ENCODE assay signal across 28 cellular contexts in genomic region chr20:24499472-24499871, GRCh38. TPM values are rescaled to one million over a fixed set of nuclear protein-coding genes. Genes with fewer than 3 reads are reported as not detected.
"Had no signal": no experiment of that assay in that cellular context is flagged by ENCODE, and none has a peak within 500 bp of the region (broad histone marks: within the 10 kb centered on the region; RNA-seq: fewer than 3 reads in every experiment).

No MANE protein-coding gene starts in this region.

- H3K4me3 ChIP-seq: esophagus squamous epithelium, gastroesophageal sphincter, heart right ventricle, hepatocyte had no signal

- ATAC-seq: activated CD4-positive, alpha-beta T cell treated with anti-CD3 and anti-CD28 coated beads for 36 hours; activated T-cell treated with anti-CD3 and anti-CD28 coated beads, Interleukin-2, amount 50 U/mL, for 4 hours; activated T-helper 17 cell treated with anti-CD3 and anti-CD28 coated beads, Interleukin-2, amount 50 U/mL, for 72 hours; gastroesophageal sphincter; heart right ventricle had no signal

- H3K27ac ChIP-seq: brain microvascular endothelial cell, epithelial cell of prostate, esophagus squamous epithelium, gastroesophageal sphincter, heart right ventricle, hepatocyte had no signal

- H3K27me3 ChIP-seq: brain microvascular endothelial cell, heart right ventricle, hepatocyte had no signal

- DNase-seq: activated CD4-positive, alpha-beta memory T cell treated with anti-CD3 and anti-CD28 coated beads, Interleukin-2, amount 10 ng/mL, durations not matched to agents 7 days and 5 days; activated CD4-positive, alpha-beta T cell treated with anti-CD3 and anti-CD28 coated beads for 36 hours; activated CD4-positive, alpha-beta T cell treated with anti-CD3 and anti-CD28 coated beads, Interleukin-2, amount 10 ng/mL, durations not matched to agents 24 days and 14 days; activated CD4-positive, CD25-positive, alpha-beta regulatory T cell; activated CD4-positive, CD25-positive, alpha-beta regulatory T cell treated with anti-CD3 and anti-CD28 coated beads, Interleukin-2, amount 50 U/mL, for 72 hours; activated effector memory CD4-positive, alpha-beta T cell treated with Interleukin-2 at 50 U/mL for 16 hours; activated gamma-delta T cell treated with Interleukin-2 at 50 U/mL for 16 hours; activated naive CD4-positive, alpha-beta T cell treated with anti-CD3 and anti-CD28 coated beads, Interleukin-2, amount 50 U/mL, for 16 hours; activated naive CD4-positive, alpha-beta T cell treated with Interleukin-2 at 50 U/mL for 16 hours; activated T-cell treated with anti-CD3 and anti-CD28 coated beads, Interleukin-2, amount 50 U/mL, for 4 hours; amniotic stem cell; anterior cingulate cortex; brain microvascular endothelial cell; cortex of kidney; dermis blood vessel endothelial cell; effector CD8-positive, alpha-beta T cell; esophagus squamous epithelium; foreskin melanocyte; heart right ventricle; T-helper 2 cell had no signal

RNA-seq across cellular contexts. Expression of gene SYNDIG1, which starts 30.0 kb away (rescaled TPM):
- total RNA-seq: activated CD4-positive, alpha-beta memory T cell treated with anti-CD3 and anti-CD28 coated beads, Interleukin-2, amount 10 ng/mL, durations not matched to agents 7 days and 5 days; activated CD4-positive, alpha-beta T cell treated with anti-CD3 and anti-CD28 coated beads for 36 hours; activated CD4-positive, alpha-beta T cell treated with anti-CD3 and anti-CD28 coated beads, Interleukin-2, amount 10 ng/mL, durations not matched to agents 24 days and 14 days; activated T-cell treated with anti-CD3 and anti-CD28 coated beads, Interleukin-2, amount 50 U/mL, for 4 hours; activated T-helper 17 cell treated with anti-CD3 and anti-CD28 coated beads, Interleukin-2, amount 50 U/mL, for 72 hours; bronchial epithelial cell; endothelial cell of umbilical vein; esophagus squamous epithelium; fibroblast of villous mesenchyme; glomerular endothelial cell had no signal
